ENCODE assay signal across 27 cellular contexts in genomic region chr7:79217976-79218626, GRCh38.
"Had no signal": no experiment of that assay in that cellular context is flagged by ENCODE, and none has a peak within 500 bp of the region (broad histone marks: within the 10 kb centered on the region; RNA-seq: fewer than 3 reads in every experiment).

No MANE protein-coding gene starts in this region.

- H3K27ac ChIP-seq: adrenal gland, body of pancreas, breast epithelium, SJCRH30, SK-N-MC had no signal

- H3K27ac Mint-ChIP-seq: activated CD4-positive, alpha-beta T cell treated with anti-CD3 and anti-CD28 coated beads, Interleukin-2, amount 10 ng/mL, durations not matched to agents 24 days and 14 days; activated CD8-positive, alpha-beta T cell treated with anti-CD3 and anti-CD28 coated beads for 36 hours; activated naive CD4-positive, alpha-beta T cell treated with anti-CD3 and anti-CD28 coated beads, Interleukin-2, amount 50 U/mL, for 24 hours; activated naive CD8-positive, alpha-beta T cell treated with anti-CD3 and anti-CD28 coated beads, Interleukin-2, amount 10 ng/mL, durations not matched to agents 7 days and 5 days; activated T-cell treated with anti-CD3 and anti-CD28 coated beads, Interleukin-2, amount 50 U/mL, for 72 hours; activated T-helper 2 cell treated with anti-CD3 and anti-CD28 coated beads, Interferon-gamma antibody, Interleukin-2, Interleukin-4, amounts not matched to agents 10 μg/mL and 5 μg/mL and 100 μg/mL, durations not matched to agents 14 hours and 24 hours and 36 hours had no signal

- H3K27me3 ChIP-seq: adrenal gland, body of pancreas, breast epithelium, SJCRH30 had no signal

- ATAC-seq: activated CD8-positive, alpha-beta T cell treated with anti-CD3 and anti-CD28 coated beads for 36 hours; activated T-cell treated with anti-CD3 and anti-CD28 coated beads, Interleukin-2, amount 50 U/mL, for 72 hours; body of pancreas; K562; Panc1 had no signal

- H3K9me3 Mint-ChIP-seq: activated CD4-positive, alpha-beta T cell treated with anti-CD3 and anti-CD28 coated beads, Interleukin-2, amount 10 ng/mL, durations not matched to agents 24 days and 14 days; activated CD8-positive, alpha-beta T cell treated with anti-CD3 and anti-CD28 coated beads for 36 hours; activated naive CD4-positive, alpha-beta T cell treated with anti-CD3 and anti-CD28 coated beads, Interleukin-2, amount 50 U/mL, for 24 hours; activated naive CD8-positive, alpha-beta T cell treated with anti-CD3 and anti-CD28 coated beads, Interleukin-2, amount 10 ng/mL, durations not matched to agents 7 days and 5 days; activated T-cell treated with anti-CD3 and anti-CD28 coated beads, Interleukin-2, amount 50 U/mL, for 72 hours; activated T-helper 2 cell treated with anti-CD3 and anti-CD28 coated beads, Interferon-gamma antibody, Interleukin-2, Interleukin-4, amounts not matched to agents 10 μg/mL and 5 μg/mL and 100 μg/mL, durations not matched to agents 14 hours and 24 hours and 36 hours had no signal

- H3K4me3 Mint-ChIP-seq: activated CD4-positive, alpha-beta T cell treated with anti-CD3 and anti-CD28 coated beads, Interleukin-2, amount 10 ng/mL, durations not matched to agents 24 days and 14 days; activated CD8-positive, alpha-beta T cell treated with anti-CD3 and anti-CD28 coated beads for 36 hours; activated naive CD4-positive, alpha-beta T cell treated with anti-CD3 and anti-CD28 coated beads, Interleukin-2, amount 50 U/mL, for 24 hours; activated naive CD8-positive, alpha-beta T cell treated with anti-CD3 and anti-CD28 coated beads, Interleukin-2, amount 10 ng/mL, durations not matched to agents 7 days and 5 days; activated T-cell treated with anti-CD3 and anti-CD28 coated beads, Interleukin-2, amount 50 U/mL, for 72 hours had no signal

- H3K36me3 Mint-ChIP-seq: activated naive CD4-positive, alpha-beta T cell treated with anti-CD3 and anti-CD28 coated beads, Interleukin-2, amount 50 U/mL, for 24 hours; activated naive CD8-positive, alpha-beta T cell treated with anti-CD3 and anti-CD28 coated beads, Interleukin-2, amount 10 ng/mL, durations not matched to agents 7 days and 5 days had no signal

- H3K4me3 ChIP-seq: adrenal gland, body of pancreas, breast epithelium, K562, SJCRH30, SK-N-MC had no signal

- H3K27me3 Mint-ChIP-seq: activated CD4-positive, alpha-beta T cell treated with anti-CD3 and anti-CD28 coated beads, Interleukin-2, amount 10 ng/mL, durations not matched to agents 24 days and 14 days; activated naive CD4-positive, alpha-beta T cell treated with anti-CD3 and anti-CD28 coated beads, Interleukin-2, amount 50 U/mL, for 24 hours; activated naive CD8-positive, alpha-beta T cell treated with anti-CD3 and anti-CD28 coated beads, Interleukin-2, amount 10 ng/mL, durations not matched to agents 7 days and 5 days had no signal

- H3K4me1 ChIP-seq: adrenal gland, body of pancreas, breast epithelium had no signal

- DNase-seq: activated CD4-positive, alpha-beta T cell treated with anti-CD3 and anti-CD28 coated beads, Interleukin-2, amount 10 ng/mL, durations not matched to agents 24 days and 14 days; activated CD4-positive, alpha-beta T cell treated with anti-CD3 and anti-CD28 coated beads, Interleukin-2, amount 50 U/mL, for 4 hours; activated CD8-positive, alpha-beta T cell treated with anti-CD3 and anti-CD28 coated beads for 36 hours; activated gamma-delta T cell; activated naive CD4-positive, alpha-beta T cell treated with Interleukin-2 at 50 U/mL for 16 hours; activated naive CD8-positive, alpha-beta T cell treated with anti-CD3 and anti-CD28 coated beads, Interleukin-2, amount 10 ng/mL, durations not matched to agents 7 days and 5 days; activated T-cell treated with anti-CD3 and anti-CD28 coated beads, Interleukin-2, amount 50 U/mL, for 1 hour; activated T-cell treated with anti-CD3 and anti-CD28 coated beads, Interleukin-2, amount 50 U/mL, for 72 hours; adrenal gland; body of pancreas; NCI-H1048; NCI-H1105 treated with DMSO at 0.1 percent for 48 hours; NCI-H1436; NCI-H1694; NCI-H1930; NCI-H2081 treated with DMSO at 0.1 percent for 48 hours; NCI-H446 treated with DMSO at 0.1 percent for 48 hours; NCI-H524; NCI-H69; SHP77; SJCRH30 had no signal

- H3K9me3 ChIP-seq: adrenal gland, body of pancreas, breast epithelium, SJCRH30 had no signal

- H3K4me1 Mint-ChIP-seq: activated CD4-positive, alpha-beta T cell treated with anti-CD3 and anti-CD28 coated beads, Interleukin-2, amount 10 ng/mL, durations not matched to agents 24 days and 14 days; activated naive CD4-positive, alpha-beta T cell treated with anti-CD3 and anti-CD28 coated beads, Interleukin-2, amount 50 U/mL, for 24 hours; activated naive CD8-positive, alpha-beta T cell treated with anti-CD3 and anti-CD28 coated beads, Interleukin-2, amount 10 ng/mL, durations not matched to agents 7 days and 5 days had no signal

- H3K36me3 ChIP-seq: adrenal gland, breast epithelium, SJCRH30 had no signal
